In genomic region chr17:32865141-32865540, GRCh38 we compare ENCODE assay signal across 24 cellular contexts.
"Had no signal": no experiment of that assay in that cellular context is flagged by ENCODE, and none has a peak within 500 bp of the region (broad histone marks: within the 10 kb centered on the region; RNA-seq: fewer than 3 reads in every experiment).

No MANE protein-coding gene starts in this region.

- ATAC-seq: activated CD4-positive, CD25-positive, alpha-beta regulatory T cell treated with anti-CD3 and anti-CD28 coated beads, Interleukin-2, amount 50 U/mL, for 24 hours; activated CD8-positive, alpha-beta T cell treated with anti-CD3 and anti-CD28 coated beads for 36 hours; activated T-cell treated with anti-CD3 and anti-CD28 coated beads, Interleukin-2, amount 50 U/mL, for 72 hours; K562; Panc1; SK-N-SH treated with all-trans-retinoic acid at 6 μM for 48 hours had no signal

- H3K27ac Mint-ChIP-seq: activated CD8-positive, alpha-beta T cell treated with anti-CD3 and anti-CD28 coated beads for 36 hours; activated naive CD4-positive, alpha-beta T cell treated with anti-CD3 and anti-CD28 coated beads, Interleukin-2, amount 10 ng/mL, durations not matched to agents 7 days and 5 days; activated naive CD8-positive, alpha-beta T cell treated with anti-CD3 and anti-CD28 coated beads for 36 hours; activated T-cell treated with anti-CD3 and anti-CD28 coated beads, Interleukin-2, amount 50 U/mL, for 72 hours; activated T-helper 2 cell treated with anti-CD3 and anti-CD28 coated beads, Interferon-gamma antibody, Interleukin-2, Interleukin-4, amounts not matched to agents 10 μg/mL and 5 μg/mL and 100 μg/mL, durations not matched to agents 14 hours and 24 hours and 36 hours; T-helper 1 cell treated with Interleukin-12 subunit alpha and Interleukin-12 subunit beta and Interleukin-4 antibody, amounts not matched to agents 30 μg/mL and 1 μg/mL, for 36 hours had no signal

- DNase-seq: activated CD4-positive, alpha-beta T cell treated with anti-CD3 and anti-CD28 coated beads for 4 hours; activated CD8-positive, alpha-beta memory T cell treated with anti-CD3 and anti-CD28 coated beads, Interleukin-2, amount 50 U/mL, for 4 hours; activated CD8-positive, alpha-beta T cell treated with anti-CD3 and anti-CD28 coated beads for 36 hours; activated gamma-delta T cell treated with Interleukin-2 at 50 U/mL for 16 hours; activated naive CD4-positive, alpha-beta T cell treated with anti-CD3 and anti-CD28 coated beads, Interleukin-2, amount 10 ng/mL, durations not matched to agents 7 days and 5 days; activated naive CD8-positive, alpha-beta T cell treated with anti-CD3 and anti-CD28 coated beads for 36 hours; activated T-cell treated with anti-CD3 and anti-CD28 coated beads, Interleukin-2, amount 50 U/mL, for 72 hours; Karpas-422; NCI-H146; NCI-H187 treated with DMSO at 0.1 percent for 48 hours; NCI-H2081 treated with DMSO at 0.1 percent for 48 hours; NCI-H446; NCI-H524; NCI-H748 treated with DMSO at 0.1 percent for 48 hours; OCI-M1; Right ventricle myocardium superior had no signal

- H3K4me1 Mint-ChIP-seq: activated naive CD4-positive, alpha-beta T cell treated with anti-CD3 and anti-CD28 coated beads, Interleukin-2, amount 10 ng/mL, durations not matched to agents 7 days and 5 days had no signal

- H3K9me3 ChIP-seq: SJSA1 had no signal

- H3K36me3 ChIP-seq: SJSA1 had no signal

- H3K27ac ChIP-seq: RWPE1, SJSA1 had no signal

- H3K9me3 Mint-ChIP-seq: activated CD8-positive, alpha-beta T cell treated with anti-CD3 and anti-CD28 coated beads for 36 hours; activated naive CD4-positive, alpha-beta T cell treated with anti-CD3 and anti-CD28 coated beads, Interleukin-2, amount 10 ng/mL, durations not matched to agents 7 days and 5 days; activated naive CD8-positive, alpha-beta T cell treated with anti-CD3 and anti-CD28 coated beads for 36 hours; activated T-cell treated with anti-CD3 and anti-CD28 coated beads, Interleukin-2, amount 50 U/mL, for 72 hours; activated T-helper 2 cell treated with anti-CD3 and anti-CD28 coated beads, Interferon-gamma antibody, Interleukin-2, Interleukin-4, amounts not matched to agents 10 μg/mL and 5 μg/mL and 100 μg/mL, durations not matched to agents 14 hours and 24 hours and 36 hours; T-helper 1 cell treated with Interleukin-12 subunit alpha and Interleukin-12 subunit beta and Interleukin-4 antibody, amounts not matched to agents 30 μg/mL and 1 μg/mL, for 36 hours had no signal

- H3K4me1 ChIP-seq: SJSA1 had no signal

- H3K4me3 Mint-ChIP-seq: activated CD8-positive, alpha-beta T cell treated with anti-CD3 and anti-CD28 coated beads for 36 hours; activated naive CD4-positive, alpha-beta T cell treated with anti-CD3 and anti-CD28 coated beads, Interleukin-2, amount 10 ng/mL, durations not matched to agents 7 days and 5 days; activated naive CD8-positive, alpha-beta T cell treated with anti-CD3 and anti-CD28 coated beads for 36 hours; activated T-cell treated with anti-CD3 and anti-CD28 coated beads, Interleukin-2, amount 50 U/mL, for 72 hours; T-helper 1 cell treated with Interleukin-12 subunit alpha and Interleukin-12 subunit beta and Interleukin-4 antibody, amounts not matched to agents 30 μg/mL and 1 μg/mL, for 36 hours had no signal

- H3K36me3 Mint-ChIP-seq: activated naive CD4-positive, alpha-beta T cell treated with anti-CD3 and anti-CD28 coated beads, Interleukin-2, amount 10 ng/mL, durations not matched to agents 7 days and 5 days; activated naive CD8-positive, alpha-beta T cell treated with anti-CD3 and anti-CD28 coated beads for 36 hours had no signal

- H3K4me3 ChIP-seq: K562, SJSA1 had no signal
